Comparison of ENCODE assay signal across 22 cellular contexts in genomic region chrX:3526749-3527148, GRCh38.
"Had no signal": no experiment of that assay in that cellular context is flagged by ENCODE, and none has a peak within 500 bp of the region (broad histone marks: within the 10 kb centered on the region; RNA-seq: fewer than 3 reads in every experiment).

No MANE protein-coding gene starts in this region.

- H3K4me3 Mint-ChIP-seq: activated naive CD4-positive, alpha-beta T cell treated with anti-CD3 and anti-CD28 coated beads, Interleukin-2, amount 10 ng/mL, durations not matched to agents 7 days and 5 days; central memory CD8-positive, alpha-beta T cell; natural killer cell treated with Interleukin-12 subunit alpha and Interleukin-12 subunit beta and Interleukin-15 and Interleukin-18, amount 100 ng/mL, for 72 hours; type B pancreatic cell had no signal

- H3K27ac ChIP-seq: adrenal gland, body of pancreas, gastroesophageal sphincter, SK-N-MC, suprapubic skin, WERI-Rb-1 had no signal

- DNase-seq: activated CD4-positive, alpha-beta T cell treated with anti-CD3 and anti-CD28 coated beads, Interleukin-2, amount 50 U/mL, for 48 hours; activated naive CD4-positive, alpha-beta T cell treated with anti-CD3 and anti-CD28 coated beads, Interleukin-2, amount 10 ng/mL, durations not matched to agents 7 days and 5 days; adrenal gland; body of pancreas; effector memory CD4-positive, alpha-beta T cell; islet precursor cell; mammary epithelial cell; mucosa of descending colon; posterior cingulate gyrus; retina; stimulated activated CD4-positive, alpha-beta T cell treated with anti-CD3 and anti-CD28 coated beads, Interleukin-4, amount 100 ng/mL, for 4 hours; stimulated activated CD8-positive, alpha-beta memory T cell treated with anti-CD3 and anti-CD28 coated beads, Interleukin-4, amount 100 ng/mL, for 48 hours; stimulated activated naive CD4-positive, alpha-beta T cell treated with Interleukin-2 at 50 U/mL for 16 hours; T-helper 1 cell; WERI-Rb-1 had no signal

- H3K36me3 Mint-ChIP-seq: activated naive CD4-positive, alpha-beta T cell treated with anti-CD3 and anti-CD28 coated beads, Interleukin-2, amount 10 ng/mL, durations not matched to agents 7 days and 5 days; natural killer cell treated with Interleukin-12 subunit alpha and Interleukin-12 subunit beta and Interleukin-15 and Interleukin-18, amount 100 ng/mL, for 72 hours; type B pancreatic cell had no signal

- H3K4me1 ChIP-seq: adrenal gland, body of pancreas, gastroesophageal sphincter, suprapubic skin had no signal

- H3K9me3 Mint-ChIP-seq: activated naive CD4-positive, alpha-beta T cell treated with anti-CD3 and anti-CD28 coated beads, Interleukin-2, amount 10 ng/mL, durations not matched to agents 7 days and 5 days; central memory CD8-positive, alpha-beta T cell; natural killer cell treated with Interleukin-12 subunit alpha and Interleukin-12 subunit beta and Interleukin-15 and Interleukin-18, amount 100 ng/mL, for 72 hours; type B pancreatic cell had no signal

- H3K27me3 Mint-ChIP-seq: activated naive CD4-positive, alpha-beta T cell treated with anti-CD3 and anti-CD28 coated beads, Interleukin-2, amount 10 ng/mL, durations not matched to agents 7 days and 5 days; central memory CD8-positive, alpha-beta T cell; natural killer cell treated with Interleukin-12 subunit alpha and Interleukin-12 subunit beta and Interleukin-15 and Interleukin-18, amount 100 ng/mL, for 72 hours; type B pancreatic cell had no signal

- H3K4me1 Mint-ChIP-seq: activated naive CD4-positive, alpha-beta T cell treated with anti-CD3 and anti-CD28 coated beads, Interleukin-2, amount 10 ng/mL, durations not matched to agents 7 days and 5 days; central memory CD8-positive, alpha-beta T cell had no signal

- ATAC-seq: body of pancreas; gastroesophageal sphincter; mucosa of descending colon; natural killer cell treated with Interleukin-12 subunit alpha and Interleukin-12 subunit beta and Interleukin-15 and Interleukin-18, amount 100 ng/mL, for 72 hours had no signal

- H3K4me3 ChIP-seq: adrenal gland, body of pancreas, gastroesophageal sphincter, heart right ventricle, mucosa of descending colon, SK-N-MC, suprapubic skin had no signal

- H3K27ac Mint-ChIP-seq: activated naive CD4-positive, alpha-beta T cell treated with anti-CD3 and anti-CD28 coated beads, Interleukin-2, amount 10 ng/mL, durations not matched to agents 7 days and 5 days; natural killer cell treated with Interleukin-12 subunit alpha and Interleukin-12 subunit beta and Interleukin-15 and Interleukin-18, amount 100 ng/mL, for 72 hours; type B pancreatic cell had no signal

- H3K36me3 ChIP-seq: adrenal gland, gastroesophageal sphincter, heart right ventricle, suprapubic skin, WERI-Rb-1 had no signal

- H3K27me3 ChIP-seq: adrenal gland, body of pancreas, gastroesophageal sphincter, heart right ventricle, suprapubic skin had no signal

- H3K9me3 ChIP-seq: adrenal gland, body of pancreas, gastroesophageal sphincter, mucosa of descending colon, suprapubic skin had no signal
